8 cellular contexts compared by ENCODE assay signal in genomic region chr9:5437254-5438216, GRCh38. TPM values are rescaled to one million over a fixed set of nuclear protein-coding genes. Genes with fewer than 3 reads are reported as not detected.
DNase-seq lines count a peak whose midpoint lies in the region; ATAC-seq, FAIRE-seq and TF ChIP-seq lines count a peak whose summit lies in the region.

Gene PLGRKT (minus strand): TSS chr9:5437925. CDS start chr9:5431977, 5,948 bp downstream.

- H3K27ac ChIP-seq in OCI-LY7 (ENCODE audit: low read depth, low read length, poor library complexity, severe bottlenecking) (peak within 1 kb of the TSS; percentile 90), endothelial cell of umbilical vein (ENCODE audit: insufficient read depth, low read depth, low read length) (peak within 1 kb of the TSS; percentile 93)

- dilution Hi-C loops in endothelial cell of umbilical vein (cut with MboI; ENCODE audit: extremely low pct_ligation_motif_present, low sequenced_read_pairs): loop anchor here (25.0 kb wide), 1 partner anchor 250 kb away; the partner anchor contains the start of gene INSL6

- H3K4me3 ChIP-seq in OCI-LY7 (ENCODE audit: low read depth, low read length, poor library complexity, severe bottlenecking) (peak within 1 kb of the TSS; percentile 75), endothelial cell of umbilical vein (replicated peaks in 1 of 3; ENCODE audit: insufficient read depth in 1 of 3, low read depth in 1 of 3, low read length in 3 of 3) (peak within 1 kb of the TSS; percentile 53 to 76 (median 69))

- H3K4me2 ChIP-seq in OCI-LY7 (ENCODE audit: low read length) (peak within 1 kb of the TSS; percentile 89), endothelial cell of umbilical vein (ENCODE audit: insufficient read depth, low read length) (peak within 1 kb of the TSS; percentile 95)

- peak; percentile 90 for ATAC-seq in GM21526 (IDR thresholded peaks at IDR 0.05; ENCODE audit: low FRiP score, unreplicated experiment)

- DNase-seq in DMS114 treated with DMSO at 0.1 percent for 48 hours (lab: John Stamatoyannopoulos, UW; ENCODE audit: unreplicated experiment) (peak; percentile 77), HuH-7.5 (ENCODE audit: low spot score) (peak; percentile 58), OCI-LY7 (ENCODE audit: low spot score) (peak; percentile 97), activated T-cell treated with anti-CD3 and anti-CD28 coated beads for 24 hours (ENCODE audit: low read depth) (peak; percentile 86), endothelial cell of umbilical vein (ENCODE audit: low read depth, low spot score) (peak; percentile 88), midbrain (lab: John Stamatoyannopoulos, UW) (peak; percentile 97)
- DNase-seq in stimulated activated CD8-positive, alpha-beta memory T cell treated with anti-CD3 and anti-CD28 coated beads, Interleukin-2, amount 100 ng/mL, for 1 hour (ENCODE audit: low read depth in 2 of 2): peak; percentile 70 to 82

- H3K9me1 ChIP-seq in endothelial cell of umbilical vein (replicated peaks; ENCODE audit: control insufficient read depth, extremely low read depth, insufficient read depth, low read length): no peaks in the 10 kb centered on the region

- FAIRE-seq in endothelial cell of umbilical vein (lab: Jason Lieb, UNC): peak; percentile 97

- H2AFZ ChIP-seq in OCI-LY7 (ENCODE audit: low read length) (peak within 1 kb of the TSS; percentile 85; the same call in 1 of the 2 replicates), endothelial cell of umbilical vein (ENCODE audit: low read depth, low read length) (peak within 1 kb of the TSS; percentile 68)

- no peaks in the 10 kb centered on the region for H3K27me3 ChIP-seq in endothelial cell of umbilical vein (ENCODE audit: control insufficient read depth in 2 of 2, insufficient read depth in 2 of 2, low read length in 2 of 2)

- CTCF ChIA-PET in OCI-LY7 (lab: Charles Lee; ENCODE audit: unreplicated experiment): interaction anchor here (1.5 kb wide), 1 partner anchor 146 kb away, joined by 4 read pairs; no protein-coding TSS in a partner anchor
- CTCF ChIA-PET in endothelial cell of umbilical vein (lab: Charles Lee): interaction anchor here (0.7 to 2.1 kb wide), 8 partner anchors 11 to 674 kb away, joined by 3 to 25 read pairs (median 6); partner anchors contain the start of genes CD274 and INSL6

- peak; percentile 81 for TF ChIP-seq POLR2A in endothelial cell of umbilical vein (IDR thresholded peaks at IDR 0.05; ENCODE audit: low read depth, low read length)

- BruUV-seq in OCI-LY7 (replicated peaks; lab: Mats Ljungman, UMichigan): TSS peak; percentile 84
- TSS peak; percentile 87 for BruUV-seq in endothelial cell of umbilical vein (replicated peaks; lab: Mats Ljungman, UMichigan)

- peak within 1 kb of the TSS; percentile 94 for H3K9ac ChIP-seq in endothelial cell of umbilical vein (replicated peaks; ENCODE audit: extremely low read depth, insufficient read depth, low read length)

- H3K79me2 ChIP-seq in OCI-LY7 (ENCODE audit: insufficient read depth, low read depth, low read length) (peaks cover 3% of the 10 kb centered on the region; the same call in 1 of the 2 replicates), endothelial cell of umbilical vein (ENCODE audit: control insufficient read depth, insufficient read depth, low read length) (no peaks in the 10 kb centered on the region)

- no peaks in the 10 kb centered on the region for H3K9me2 ChIP-seq in OCI-LY7 (ENCODE audit: insufficient read depth, low read length)

- H3K4me1 ChIP-seq in OCI-LY7 (ENCODE audit: insufficient read depth, low read length, poor library complexity, severe bottlenecking) (peaks cover 41% of the 10 kb centered on the region), endothelial cell of umbilical vein (ENCODE audit: control insufficient read depth, extremely low read depth, insufficient read depth, low read length) (peaks cover 30% of the 10 kb centered on the region)

- TF ChIP-seq CTCF in OCI-LY7 (conservative IDR thresholded peaks at IDR 0.05; ENCODE audit: low read length) (peak; percentile 54), endothelial cell of umbilical vein (IDR thresholded peaks at IDR 0.05; ENCODE audit: extremely low read depth in 1 of 2, insufficient read depth in 1 of 2, low read depth in 1 of 2, low read length in 2 of 2) (peak; percentile 7 to 25)

- H4K20me1 ChIP-seq in OCI-LY7 (ENCODE audit: insufficient read depth, low read length) (no peaks in the 10 kb centered on the region), endothelial cell of umbilical vein (replicated peaks; ENCODE audit: control insufficient read depth, extremely low read depth, insufficient read depth, low read length) (no peaks in the 10 kb centered on the region)

- H3K9me3 ChIP-seq in OCI-LY7 (ENCODE audit: low read length): no peaks in the 10 kb centered on the region; the same call in 1 of the 2 replicates
- H3K9me3 ChIP-seq in endothelial cell of umbilical vein (replicated peaks; ENCODE audit: control insufficient read depth, insufficient read depth, low read length): no peaks in the 10 kb centered on the region

- intact Hi-C loops in OCI-LY7 (cut with micrococcal nuclease; ENCODE audit: unreplicated experiment): loop anchor here (2.0 to 5.0 kb wide), 12 partner anchors 50 to 775 kb away; partner anchors contain the start of genes AK3, CDC37L1, ERMP1 and JAK2
- intact Hi-C loops in endothelial cell of umbilical vein (cut with micrococcal nuclease): loop anchor here (1.0 kb wide), 4 partner anchors 43 to 168 kb away; no protein-coding TSS in a partner anchor

- H3K36me3 ChIP-seq in OCI-LY7 (ENCODE audit: insufficient read depth, low read length): peaks cover 13% of the 10 kb centered on the region
- H3K36me3 ChIP-seq in endothelial cell of umbilical vein (ENCODE audit: control insufficient read depth in 2 of 2, extremely low read depth in 1 of 2, insufficient read depth in 2 of 2, low read length in 2 of 2): no peaks in the 10 kb centered on the region

- POLR2A ChIA-PET in OCI-LY7 (lab: Charles Lee): interaction anchor here (0.6 to 5.0 kb wide), 16 partner anchors 11 to 772 kb away, joined by 3 to 36 read pairs (median 6); partner anchors contain the start of genes AK3 and CD274
- POLR2A ChIA-PET in endothelial cell of umbilical vein (lab: Charles Lee): no interaction called here

TF ChIP-seq in endothelial cell of umbilical vein, 7 proteins besides CTCF, POLR2A, EP300 and RAD21:
- TF ChIP-seq POLR2AphosphoS5 (IDR thresholded peaks at IDR 0.05; ENCODE audit: insufficient read depth, low read depth, low read length) (peak; percentile 68), EZH2 (IDR thresholded peaks at IDR 0.05; ENCODE audit: borderline replicate concordance, low read depth, low read length, severe bottlenecking) (no peak), JUN (IDR thresholded peaks at IDR 0.05; ENCODE audit: borderline replicate concordance, insufficient read depth, insufficient read length, low read depth) (peak; percentile 59), MYC (IDR thresholded peaks at IDR 0.05; ENCODE audit: low read depth, low read length) (no peak), GATA2 (IDR thresholded peaks at IDR 0.05; ENCODE audit: insufficient read depth, insufficient read length, low read depth, low read length) (peak; percentile 71), MAX (IDR thresholded peaks at IDR 0.05; ENCODE audit: insufficient read depth, insufficient read length) (no peak), FOS (IDR thresholded peaks at IDR 0.05; ENCODE audit: borderline replicate concordance, insufficient read depth, low read length) (peak; percentile 87)

RNA-seq across cellular contexts. Expression of gene PLGRKT, which starts in this region (rescaled TPM):
- total RNA-seq in OCI-LY7 (2014; rRNA removed; shearing (Covaris generic)): 7.9 and 10.4 TPM in 2 replicates
- total RNA-seq in OCI-LY7 (2022): 26.1 and 26.2 TPM in 2 replicates
- total RNA-seq in endothelial cell of umbilical vein: 20.3 and 21.2 TPM in 2 replicates
- polyA plus RNA-seq in endothelial cell of umbilical vein: 3.3 and 3.8 TPM in 2 replicates
- 10.0 and 10.1 TPM in 2 replicates for polyA plus RNA-seq in endothelial cell of umbilical vein (2011; cell fraction: cytosol; rRNA removed)
- 4.6 TPM in 2 replicates for polyA plus RNA-seq in endothelial cell of umbilical vein (2011; cell fraction: nucleus; rRNA removed)
- polyA plus RNA-seq in endothelial cell of umbilical vein (2012): 12.5 and 14.7 TPM in 2 replicates
- 1.00 and 3.7 TPM in 2 replicates for polyA minus RNA-seq in endothelial cell of umbilical vein
- polyA minus RNA-seq in endothelial cell of umbilical vein (2011; cell fraction: cytosol; rRNA and poly(A)+ RNA removed): 2.6 TPM
- 1.8 and 2.0 TPM in 2 replicates for polyA minus RNA-seq in endothelial cell of umbilical vein (2011; cell fraction: nucleus; rRNA and poly(A)+ RNA removed)

Comparison
In these comparisons a context has a peak if more than half of its experiments do, and no peak if none do; other contexts are left out.
1. Peak in every context shown above with its lines: DNase-seq, ATAC-seq, H3K4me3 ChIP-seq and H3K27ac ChIP-seq.